ENCODE assay signal across 15 cellular contexts in genomic region chr19:35170359-35171061, GRCh38. TPM values are rescaled to one million over a fixed set of nuclear protein-coding genes. Genes with fewer than 3 reads are reported as not detected.
DNase-seq lines count a peak whose midpoint lies in the region; ATAC-seq lines count a peak whose summit lies in the region.
"Had no signal": no experiment of that assay in that cellular context is flagged by ENCODE, and none has a peak within 500 bp of the region (broad histone marks: within the 10 kb centered on the region; RNA-seq: fewer than 3 reads in every experiment).

No MANE protein-coding gene starts in this region.

- H3K9me3 ChIP-seq in neuronal stem cell (replicated peaks in 1 of 2; ENCODE audit: control insufficient read depth in 2 of 2, insufficient read depth in 1 of 2, low read depth in 1 of 2, low read length in 2 of 2) = peaks cover 4 to 12% of the 10 kb centered on the region in 2 donors

- H3K27ac Mint-ChIP-seq in activated T-cell treated with anti-CD3 and anti-CD28 coated beads, Interleukin-2, amount 50 U/mL, for 24 hours = peak overlapping the region; percentile 79
- peak overlapping the region; percentile 32 for H3K27ac Mint-ChIP-seq in activated naive CD8-positive, alpha-beta T cell treated with anti-CD3 and anti-CD28 coated beads, Interleukin-2, amount 10 ng/mL, durations not matched to agents 7 days and 5 days
- H3K27ac Mint-ChIP-seq: mesothelial cell of epicardium had no signal

- H4K91ac ChIP-seq in neuronal stem cell (ENCODE audit: low read depth, low read length, poor library complexity) = no peak overlapping the region

- ATAC-seq in activated naive CD8-positive, alpha-beta T cell treated with anti-CD3 and anti-CD28 coated beads, Interleukin-2, amount 10 ng/mL, durations not matched to agents 7 days and 5 days (ENCODE audit: low read depth) = no peak
- ATAC-seq in HG03520 (IDR thresholded peaks at IDR 0.05; ENCODE audit: unreplicated experiment) (no peak), HG02885 (IDR thresholded peaks at IDR 0.05; ENCODE audit: poor library complexity, unreplicated experiment) (no peak)

- no peak overlapping the region for H3K4me2 ChIP-seq in neuronal stem cell (ENCODE audit: insufficient read depth, low read length, poor library complexity, severe bottlenecking)

- H3K4ac ChIP-seq in neuronal stem cell (ENCODE audit: low read length) = no peak overlapping the region

- POLR2A ChIA-PET in activated naive CD8-positive, alpha-beta T cell treated with anti-CD3 and anti-CD28 coated beads, Interleukin-2, amount 10 ng/mL, durations not matched to agents 7 days and 5 days (lab: Charles Lee) = interaction anchor here (1.6 to 2.5 kb wide), 3 partner anchors 11 to 36 kb away, joined by 5 to 10 read pairs (median 5); partner anchors contain the start of gene FXYD5

- no peaks in the 10 kb centered on the region for H3K27me3 ChIP-seq in neuronal stem cell (ENCODE audit: control insufficient read depth in 3 of 3, insufficient read depth in 3 of 3, low read depth in 1 of 3, low read length in 3 of 3)

- H2BK5ac ChIP-seq in neuronal stem cell (ENCODE audit: low read length) = no peak overlapping the region

- no CpG with 5 or more reads among the region's 7 CpGs for WGBS in neuronal stem cell (ENCODE audit: extremely low coverage in 2 of 2, insufficient read length in 2 of 2, insufficient replicate concordance in 1 of 2), 2 donors

- no peaks in the 10 kb centered on the region for H3K27me3 Mint-ChIP-seq in activated T-cell treated with anti-CD3 and anti-CD28 coated beads, Interleukin-2, amount 50 U/mL, for 24 hours
- H3K27me3 Mint-ChIP-seq in activated naive CD8-positive, alpha-beta T cell treated with anti-CD3 and anti-CD28 coated beads, Interleukin-2, amount 10 ng/mL, durations not matched to agents 7 days and 5 days = no peaks in the 10 kb centered on the region

- peak overlapping the region; percentile 16 for H2AK5ac ChIP-seq in neuronal stem cell (ENCODE audit: low read depth, low read length)

- peaks cover 10% of the 10 kb centered on the region for H3K9me3 Mint-ChIP-seq in activated T-cell treated with anti-CD3 and anti-CD28 coated beads, Interleukin-2, amount 50 U/mL, for 24 hours
- H3K9me3 Mint-ChIP-seq in activated naive CD8-positive, alpha-beta T cell treated with anti-CD3 and anti-CD28 coated beads, Interleukin-2, amount 10 ng/mL, durations not matched to agents 7 days and 5 days = peaks cover 9% of the 10 kb centered on the region

- H2BK12ac ChIP-seq in neuronal stem cell (ENCODE audit: low read length) = no peak overlapping the region

- H2BK15ac ChIP-seq in neuronal stem cell (ENCODE audit: low read length) = no peak overlapping the region

- peak overlapping the region; percentile 8 for H3K23ac ChIP-seq in neuronal stem cell (ENCODE audit: low read depth, low read length, poor library complexity)

- no peak overlapping the region for H3K4me3 Mint-ChIP-seq in activated T-cell treated with anti-CD3 and anti-CD28 coated beads, Interleukin-2, amount 50 U/mL, for 24 hours
- no peak overlapping the region for H3K4me3 Mint-ChIP-seq in activated naive CD8-positive, alpha-beta T cell treated with anti-CD3 and anti-CD28 coated beads, Interleukin-2, amount 10 ng/mL, durations not matched to agents 7 days and 5 days
- H3K4me3 Mint-ChIP-seq: mesothelial cell of epicardium had no signal

- no peaks in the 10 kb centered on the region for H3K79me1 ChIP-seq in neuronal stem cell (ENCODE audit: low read depth, low read length)

- DNase-seq in activated T-cell treated with anti-CD3 and anti-CD28 coated beads, Interleukin-2, amount 50 U/mL, for 24 hours = no peak
- DNase-seq in activated T-cell treated with anti-CD3 and anti-CD28 coated beads, Interleukin-2, amount 50 U/mL, for 48 hours = no peak
- DNase-seq in H4 (ENCODE audit: low spot score) (peak; percentile 5), neuronal stem cell (ENCODE audit: low spot score) (no peak), AG08395 (ENCODE audit: low spot score) (no peak)
- no peak for DNase-seq in activated naive CD8-positive, alpha-beta T cell treated with anti-CD3 and anti-CD28 coated beads, Interleukin-2, amount 10 ng/mL, durations not matched to agents 7 days and 5 days
- DNase-seq: DMS153, NCI-H2029, NCI-H774, posterior cingulate gyrus had no signal

- no peak overlapping the region for H3K4me3 ChIP-seq in neuronal stem cell (ENCODE audit: low read length in 2 of 2)

- peaks cover 0 to 3% of the 10 kb centered on the region in 2 donors for H3K36me3 ChIP-seq in neuronal stem cell (replicated peaks in 1 of 2; ENCODE audit: control insufficient read depth in 2 of 2, insufficient read depth in 2 of 2, low read length in 2 of 2)

- H3K18ac ChIP-seq in neuronal stem cell (ENCODE audit: low read length) = no peak overlapping the region

- H2AFZ ChIP-seq in neuronal stem cell (ENCODE audit: low read length) = no peak overlapping the region

- H3K4me1 Mint-ChIP-seq in activated T-cell treated with anti-CD3 and anti-CD28 coated beads, Interleukin-2, amount 50 U/mL, for 24 hours (ENCODE audit: low read depth) = peaks cover 53% of the 10 kb centered on the region
- peaks cover 34% of the 10 kb centered on the region for H3K4me1 Mint-ChIP-seq in activated naive CD8-positive, alpha-beta T cell treated with anti-CD3 and anti-CD28 coated beads, Interleukin-2, amount 10 ng/mL, durations not matched to agents 7 days and 5 days
- H3K4me1 Mint-ChIP-seq: mesothelial cell of epicardium had no signal

- no peak overlapping the region for H3K27ac ChIP-seq in neuronal stem cell (replicated peaks; ENCODE audit: low read length)

- peaks cover 0 to 5% of the 10 kb centered on the region in 2 donors for H3K4me1 ChIP-seq in neuronal stem cell (ENCODE audit: control insufficient read depth in 2 of 2, insufficient read depth in 1 of 2, low read depth in 1 of 2, low read length in 2 of 2)

- H3K36me3 Mint-ChIP-seq in activated T-cell treated with anti-CD3 and anti-CD28 coated beads, Interleukin-2, amount 50 U/mL, for 24 hours (ENCODE audit: low read depth) = peaks cover 78% of the 10 kb centered on the region
- H3K36me3 Mint-ChIP-seq in activated naive CD8-positive, alpha-beta T cell treated with anti-CD3 and anti-CD28 coated beads, Interleukin-2, amount 10 ng/mL, durations not matched to agents 7 days and 5 days = peaks cover 66% of the 10 kb centered on the region

- H3K9ac ChIP-seq in neuronal stem cell (ENCODE audit: low read depth, low read length, poor library complexity) = no peak overlapping the region

- peak overlapping the region; percentile 18 for H2BK120ac ChIP-seq in neuronal stem cell (ENCODE audit: low read depth, low read length)

- no peak overlapping the region for H3K14ac ChIP-seq in neuronal stem cell (ENCODE audit: low read length)

- no peak overlapping the region for H4K8ac ChIP-seq in neuronal stem cell (ENCODE audit: low read depth, low read length)

RNA-seq across cellular contexts. Expression of gene FXYD5, which starts 16.0 kb away (rescaled TPM):
- total RNA-seq in H4 (2014; rRNA removed; shearing (Covaris generic)) = 173 and 209 TPM in 2 replicates
- total RNA-seq in activated naive CD8-positive, alpha-beta T cell treated with anti-CD3 and anti-CD28 coated beads, Interleukin-2, amount 10 ng/mL, durations not matched to agents 7 days and 5 days = 100 to 1,000 TPM; 353 to 360 TPM
- polyA plus RNA-seq in neuronal stem cell (2013, experiment 1 of 2) = 47.1 TPM
- polyA plus RNA-seq in neuronal stem cell (2013, experiment 2 of 2) = 45.6 TPM

RNA-seq across cellular contexts. Expression of gene FXYD7, which starts 27.5 kb away (rescaled TPM):
- 0.14 TPM in 1 of 2 replicates, not detected in the other for total RNA-seq in H4 (2014; rRNA removed; shearing (Covaris generic))
- 1 to 10 TPM; 5.3 to 6.5 TPM for total RNA-seq in activated naive CD8-positive, alpha-beta T cell treated with anti-CD3 and anti-CD28 coated beads, Interleukin-2, amount 10 ng/mL, durations not matched to agents 7 days and 5 days
- polyA plus RNA-seq in neuronal stem cell (2013, experiment 1 of 2) = 2.3 TPM
- 2.6 TPM for polyA plus RNA-seq in neuronal stem cell (2013, experiment 2 of 2)
- total RNA-seq: dermis microvascular lymphatic vessel endothelial cell had no signal

RNA-seq across cellular contexts. Expression of gene FXYD1, which starts 31.9 kb away (rescaled TPM):
- total RNA-seq in H4 (2014; rRNA removed; shearing (Covaris generic)) = not detected in 2 replicates
- total RNA-seq in activated naive CD8-positive, alpha-beta T cell treated with anti-CD3 and anti-CD28 coated beads, Interleukin-2, amount 10 ng/mL, durations not matched to agents 7 days and 5 days = not detected
- polyA plus RNA-seq in neuronal stem cell (2013, experiment 1 of 2) = 0.85 TPM
- polyA plus RNA-seq in neuronal stem cell (2013, experiment 2 of 2) = 1.2 TPM
- total RNA-seq: dermis microvascular lymphatic vessel endothelial cell had no signal

RNA-seq across cellular contexts. Expression of gene LGI4, which starts 35.7 kb away (rescaled TPM):
- total RNA-seq in H4 (2014; rRNA removed; shearing (Covaris generic)) = not detected in 2 replicates
- under 1 TPM; 0.28 to 0.44 TPM for total RNA-seq in activated naive CD8-positive, alpha-beta T cell treated with anti-CD3 and anti-CD28 coated beads, Interleukin-2, amount 10 ng/mL, durations not matched to agents 7 days and 5 days
- 2.0 TPM for polyA plus RNA-seq in neuronal stem cell (2013, experiment 1 of 2)
- polyA plus RNA-seq in neuronal stem cell (2013, experiment 2 of 2) = 1.8 TPM
- total RNA-seq: dermis microvascular lymphatic vessel endothelial cell had no signal

RNA-seq across cellular contexts. Expression of gene FXYD3, which starts 54.9 kb away (rescaled TPM):
- not detected in 2 replicates for total RNA-seq in H4 (2014; rRNA removed; shearing (Covaris generic))
- not detected for total RNA-seq in activated naive CD8-positive, alpha-beta T cell treated with anti-CD3 and anti-CD28 coated beads, Interleukin-2, amount 10 ng/mL, durations not matched to agents 7 days and 5 days
- polyA plus RNA-seq in neuronal stem cell (2013, experiment 1 of 2) = 0.07 TPM
- polyA plus RNA-seq in neuronal stem cell (2013, experiment 2 of 2) = 0.12 TPM
- total RNA-seq: dermis microvascular lymphatic vessel endothelial cell, temporal lobe had no signal
